ENCODE assay signal across 11 cellular contexts in the genomic region with DNA sequence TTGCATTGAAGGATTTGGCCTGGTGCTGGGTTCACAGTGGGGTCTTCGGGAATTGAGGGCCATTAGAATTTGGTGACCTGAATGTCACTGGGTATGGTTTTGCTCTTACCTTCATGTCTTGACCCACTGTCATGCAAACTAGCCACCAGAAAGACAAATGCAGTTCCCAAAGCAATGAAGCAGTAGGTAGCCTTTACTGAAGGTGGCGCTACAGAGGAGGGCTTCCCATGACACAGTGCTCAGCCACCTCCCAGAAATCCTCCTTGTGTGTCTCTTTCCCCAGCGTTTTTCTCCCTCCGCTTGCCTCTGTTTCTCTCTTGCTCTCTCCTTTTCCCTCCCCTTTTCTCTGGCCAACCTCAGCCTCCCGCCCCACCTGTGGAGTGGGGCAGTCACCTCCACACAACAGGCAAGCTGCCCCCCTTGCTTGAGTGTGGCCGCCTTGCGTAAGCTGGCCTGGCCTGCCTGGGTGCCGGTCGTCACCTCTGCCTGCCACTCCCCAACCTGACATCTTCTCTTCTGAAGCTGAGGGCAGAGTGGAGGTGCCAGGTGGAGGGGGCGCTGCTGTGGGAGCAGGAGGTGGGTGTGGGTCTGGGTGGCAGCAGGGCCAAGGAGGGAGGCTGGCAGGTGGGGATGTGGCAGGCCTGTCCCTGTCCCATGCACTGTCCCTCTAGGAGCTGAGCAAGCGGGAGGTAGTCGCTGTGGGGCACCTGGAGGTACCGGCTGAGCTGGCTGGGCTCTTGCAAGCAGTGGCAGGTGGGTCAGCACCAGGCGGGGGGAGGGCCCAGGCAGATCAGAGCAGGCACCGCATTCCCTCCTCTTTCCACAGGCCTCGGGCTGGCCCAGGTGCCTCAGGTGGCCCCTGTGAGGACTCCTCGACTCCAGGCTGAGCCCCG. TPM values are rescaled to one million over a fixed set of nuclear protein-coding genes. Genes with fewer than 3 reads are reported as not detected.
DNase-seq lines count a peak whose midpoint lies in the region; ATAC-seq and TF ChIP-seq lines count a peak whose summit lies in the region.
"Had no signal": no experiment of that assay in that cellular context is flagged by ENCODE, and none has a peak within 500 bp of the region (broad histone marks: within the 10 kb centered on the region; RNA-seq: fewer than 3 reads in every experiment).

No MANE protein-coding gene starts in this region.

- H3K4me3 ChIP-seq in GM12865 (ENCODE audit: low read depth, low read length) (no peak overlapping the region), fibroblast of villous mesenchyme (ENCODE audit: low read depth, low read length) (no peak overlapping the region)
- H3K4me3 ChIP-seq in CD4-positive, alpha-beta memory T cell (ENCODE audit: low read length in 2 of 2), result no peak overlapping the region

- intact Hi-C loops in CD4-positive, alpha-beta memory T cell (cut with micrococcal nuclease), result no loop called here

- H3K27me3 ChIP-seq in CD4-positive, alpha-beta memory T cell (ENCODE audit: insufficient read depth, low read length), result no peaks in the 10 kb centered on the region

- H3K27me3 Mint-ChIP-seq in activated T-cell treated with anti-CD3 and anti-CD28 coated beads, Interleukin-2, amount 50 U/mL, for 4 hours (ENCODE audit: low read depth), result no peaks in the 10 kb centered on the region
- H3K27me3 Mint-ChIP-seq in CD4-positive, alpha-beta memory T cell, result no peaks in the 10 kb centered on the region
- H3K27me3 Mint-ChIP-seq: central memory CD8-positive, alpha-beta T cell had no signal

- in situ Hi-C loops in ACHN (cut with HindIII; ENCODE audit: low pct_ligation_motif_present, low pct_unique_long_range_greater_than_20kb, low sequenced_read_pairs), result no loop called here

- ATAC-seq in activated T-cell treated with anti-CD3 and anti-CD28 coated beads, Interleukin-2, amount 50 U/mL, for 4 hours, result no peak

- POLR2A ChIA-PET in RWPE1 (lab: Yijun Ruan, JAX; ENCODE audit: low non-redundant PET), result no interaction called here
- POLR2A ChIA-PET in CD4-positive, alpha-beta memory T cell (lab: Charles Lee; ENCODE audit: partially characterized antibody), result interaction anchor here (1.3 to 2.4 kb wide), 2 partner anchors 38 to 40 kb away, joined by 3 to 8 read pairs; a partner anchor contains a TSS

- TF ChIP-seq CTCF in GM12865 (IDR thresholded peaks at IDR 0.05; ENCODE audit: insufficient read depth, low read depth, low read length, missing control alignments) (peak; percentile 53), fibroblast of villous mesenchyme (IDR thresholded peaks at IDR 0.05; ENCODE audit: insufficient read depth, low read depth, low read length) (peak; percentile 56), RWPE1 (conservative IDR thresholded peaks at IDR 0.05; ENCODE audit: low read depth) (no peak)

- H3K36me3 Mint-ChIP-seq in activated T-cell treated with anti-CD3 and anti-CD28 coated beads, Interleukin-2, amount 50 U/mL, for 4 hours (ENCODE audit: insufficient read depth), result no peaks in the 10 kb centered on the region
- H3K36me3 Mint-ChIP-seq in CD4-positive, alpha-beta memory T cell, result no peaks in the 10 kb centered on the region

- no peaks in the 10 kb centered on the region for H3K9me3 Mint-ChIP-seq in activated T-cell treated with anti-CD3 and anti-CD28 coated beads, Interleukin-2, amount 50 U/mL, for 4 hours
- no peaks in the 10 kb centered on the region for H3K9me3 Mint-ChIP-seq in CD4-positive, alpha-beta memory T cell
- H3K9me3 Mint-ChIP-seq: activated B cell treated with CpG ODN at 0.5 μM for 24 hours; central memory CD8-positive, alpha-beta T cell had no signal

- H3K36me3 ChIP-seq in CD4-positive, alpha-beta memory T cell (ENCODE audit: insufficient read depth, low read length), result no peaks in the 10 kb centered on the region

- peaks cover 3% of the 10 kb centered on the region for H3K4me1 Mint-ChIP-seq in activated T-cell treated with anti-CD3 and anti-CD28 coated beads, Interleukin-2, amount 50 U/mL, for 4 hours (ENCODE audit: low read depth)
- peaks cover 0 to 6% (median 4%) of the 10 kb centered on the region in 4 donors for H3K4me1 Mint-ChIP-seq in CD4-positive, alpha-beta memory T cell

- H3K27ac ChIP-seq in RWPE1, result no peak overlapping the region
- H3K27ac ChIP-seq in CD4-positive, alpha-beta memory T cell (ENCODE audit: low read depth, low read length), result no peak overlapping the region

- H3K9me3 ChIP-seq in CD4-positive, alpha-beta memory T cell (ENCODE audit: control insufficient read depth in 1 of 2, low read length in 2 of 2), result no peaks in the 10 kb centered on the region

- DNase-seq in ACHN (peak; percentile 44), GM12865 (ENCODE audit: low read depth) (peak; percentile 33), OCI-M1 (lab: John Stamatoyannopoulos, UW) (peak; percentile 48), fibroblast of villous mesenchyme (ENCODE audit: low read depth) (peak; percentile 12), RWPE1 (ENCODE audit: low spot score) (no peak), germinal center (ENCODE audit: low spot score) (no peak)
- no peak for DNase-seq in activated T-cell treated with anti-CD3 and anti-CD28 coated beads, Interleukin-2, amount 50 U/mL, for 4 hours
- no peak for DNase-seq in CD4-positive, alpha-beta memory T cell
- DNase-seq: activated B cell treated with CpG ODN at 0.5 μM for 24 hours, NCI-H1105 treated with DMSO at 0.1 percent for 48 hours had no signal

- H3K27ac Mint-ChIP-seq in CD4-positive, alpha-beta memory T cell, result no peak overlapping the region
- H3K27ac Mint-ChIP-seq: activated B cell treated with CpG ODN at 0.5 μM for 24 hours had no signal

- CTCF ChIA-PET in RWPE1 (lab: Yijun Ruan, JAX), result interaction anchor here (0.6 to 1.3 kb wide), 2 partner anchors 17 to 335 kb away, joined by 3 to 6 read pairs; no protein-coding TSS in a partner anchor
- CTCF ChIA-PET in CD4-positive, alpha-beta memory T cell (lab: Charles Lee; ENCODE audit: partially characterized antibody), result interaction anchor here (1.5 kb wide), 2 partner anchors 9 to 54 kb away, joined by 5 to 6 read pairs; no protein-coding TSS in a partner anchor

- H3K4me1 ChIP-seq in CD4-positive, alpha-beta memory T cell (ENCODE audit: insufficient read depth, low read length), result no peaks in the 10 kb centered on the region

- H3K4me3 Mint-ChIP-seq in activated T-cell treated with anti-CD3 and anti-CD28 coated beads, Interleukin-2, amount 50 U/mL, for 4 hours, result no peak overlapping the region
- H3K4me3 Mint-ChIP-seq in CD4-positive, alpha-beta memory T cell, result no peak overlapping the region
- H3K4me3 Mint-ChIP-seq: activated B cell treated with CpG ODN at 0.5 μM for 24 hours; central memory CD8-positive, alpha-beta T cell had no signal

RNA-seq across cellular contexts. Expression of a gene that starts 34.7 kb away (rescaled TPM):
- total RNA-seq in fibroblast of villous mesenchyme, result 0.43 and 0.97 TPM in 2 replicates
- under 1 TPM; 0.11 to 0.24 (median 0.23) TPM for total RNA-seq in activated T-cell treated with anti-CD3 and anti-CD28 coated beads, Interleukin-2, amount 50 U/mL, for 4 hours
- 1 to 10 TPM; 1.6 to 2.2 TPM for total RNA-seq in CD4-positive, alpha-beta memory T cell
- polyA plus RNA-seq in CD4-positive, alpha-beta memory T cell, result under 1 TPM; 0.14 to 0.43 TPM

RNA-seq across cellular contexts. Expression of a gene that starts 40.3 kb away (rescaled TPM):
- 113 and 144 TPM in 2 replicates for total RNA-seq in fibroblast of villous mesenchyme
- total RNA-seq in activated T-cell treated with anti-CD3 and anti-CD28 coated beads, Interleukin-2, amount 50 U/mL, for 4 hours, result 100 to 1,000 TPM; 112 to 120 (median 114) TPM
- 100 to 1,000 TPM; 119 TPM for total RNA-seq in CD4-positive, alpha-beta memory T cell
- 100 to 1,000 TPM; 128 to 132 TPM for polyA plus RNA-seq in CD4-positive, alpha-beta memory T cell

RNA-seq across cellular contexts. Expression of a gene that starts 55.5 kb away (rescaled TPM):
- total RNA-seq in fibroblast of villous mesenchyme, result 30.3 and 33.2 TPM in 2 replicates
- 10 to 100 TPM; 68.5 to 72.0 (median 70.6) TPM for total RNA-seq in activated T-cell treated with anti-CD3 and anti-CD28 coated beads, Interleukin-2, amount 50 U/mL, for 4 hours
- 10 to 100 TPM; 56.8 to 61.0 TPM for total RNA-seq in CD4-positive, alpha-beta memory T cell
- 10 to 100 TPM; 40.3 to 50.4 TPM for polyA plus RNA-seq in CD4-positive, alpha-beta memory T cell

Comparison
In these comparisons a context has a peak if more than half of its experiments do, and no peak if none do; other contexts are left out.
1. DNase-seq: peak in ACHN (single experiment), GM12865 (single experiment), OCI-M1 (single experiment) and fibroblast of villous mesenchyme (single experiment); none in RWPE1 (single experiment), activated T-cell treated with anti-CD3 and anti-CD28 coated beads, Interleukin-2, amount 50 U/mL, for 4 hours (single experiment), CD4-positive, alpha-beta memory T cell (0 of 5) and germinal center (single experiment).